In genomic region chr4:7721984-7722551, GRCh38 we compare ENCODE assay signal across 15 cellular contexts.
DNase-seq lines count a peak whose midpoint lies in the region; ATAC-seq, FAIRE-seq and TF ChIP-seq lines count a peak whose summit lies in the region.
"Had no signal": no experiment of that assay in that cellular context is flagged by ENCODE, and none has a peak within 500 bp of the region (broad histone marks: within the 10 kb centered on the region; RNA-seq: fewer than 3 reads in every experiment).

No MANE protein-coding gene starts in this region.

- peaks cover 4% of the 10 kb centered on the region for H3K4me1 Mint-ChIP-seq in activated naive CD4-positive, alpha-beta T cell treated with anti-CD3 and anti-CD28 coated beads for 36 hours (ENCODE audit: low read depth)
- peaks cover 17% of the 10 kb centered on the region for H3K4me1 Mint-ChIP-seq in neural progenitor cell
- H3K4me1 Mint-ChIP-seq in Caco-2 (ENCODE audit: low read depth, unreplicated experiment): no peaks in the 10 kb centered on the region

- no peak for FAIRE-seq in K562 (lab: Jason Lieb, UNC)

- H3K4me3 Mint-ChIP-seq in activated naive CD4-positive, alpha-beta T cell treated with anti-CD3 and anti-CD28 coated beads for 36 hours: no peak overlapping the region
- no peak overlapping the region for H3K4me3 Mint-ChIP-seq in neural progenitor cell
- H3K4me3 Mint-ChIP-seq in Caco-2 (ENCODE audit: unreplicated experiment): no peak overlapping the region
- H3K4me3 Mint-ChIP-seq: T-cell had no signal

- H3K4me3 ChIP-seq in K562 (no peak overlapping the region), neural progenitor cell (no peak overlapping the region), Caco-2 (ENCODE audit: low read depth, low read length) (no peak overlapping the region)
- H3K4me3 ChIP-seq: heart left ventricle had no signal

- no peaks in the 10 kb centered on the region for H3K79me2 ChIP-seq in K562 (ENCODE audit: control insufficient read depth, insufficient read depth, low read length)
- H3K79me2 ChIP-seq in neural progenitor cell (ENCODE audit: low read depth): no peaks in the 10 kb centered on the region

- WGBS in K562 (ENCODE audit: insufficient coverage, low coverage, missing lambda C conversion rate): 0% methylated on average over 11 of the region's 13 CpGs

- in situ Hi-C loops in KBM-7 (cut with MboI; ENCODE audit: low pct_unique_long_range_greater_than_20kb, low sequenced_read_pairs) (no loop called here), K562 (cut with MboI) (no loop called here)

- H3K27ac Mint-ChIP-seq in activated naive CD4-positive, alpha-beta T cell treated with anti-CD3 and anti-CD28 coated beads for 36 hours: no peak overlapping the region
- H3K27ac Mint-ChIP-seq in neural progenitor cell (no peak overlapping the region), Caco-2 (ENCODE audit: unreplicated experiment) (no peak overlapping the region)
- H3K27ac Mint-ChIP-seq: progenitor cell of endocrine pancreas, T-cell had no signal

- peak; percentile 10 to 44 (median 43); a peak in 3 of 6 replicates for TF ChIP-seq CTCF in K562 (IDR thresholded peaks at IDR 0.05 in 2 of 3, conservative IDR thresholded peaks at IDR 0.05 in 1 of 3; ENCODE audit: insufficient read depth in 2 of 3, low read depth in 1 of 3, low read length in 3 of 3)
- TF ChIP-seq CTCF in neural progenitor cell (IDR thresholded peaks at IDR 0.05): peak; percentile 30
- TF ChIP-seq CTCF in Caco-2 (IDR thresholded peaks at IDR 0.05; ENCODE audit: insufficient read depth in 1 of 2, low read depth in 1 of 2, low read length in 1 of 2, severe bottlenecking in 1 of 2, unreplicated experiment in 1 of 2): no peak

- intact Hi-C loops in activated naive CD4-positive, alpha-beta T cell treated with anti-CD3 and anti-CD28 coated beads for 36 hours (cut with micrococcal nuclease): loop anchor here (1.0 kb wide), 2 partner anchors 80 to 265 kb away; no protein-coding TSS in a partner anchor
- intact Hi-C loops in K562 (cut with micrococcal nuclease) (loop anchor here (5.0 kb wide), 1 partner anchor 80 kb away; no protein-coding TSS in a partner anchor), Caco-2 (cut with micrococcal nuclease; ENCODE audit: unreplicated experiment) (no loop called here)

- H3K36me3 Mint-ChIP-seq in activated naive CD4-positive, alpha-beta T cell treated with anti-CD3 and anti-CD28 coated beads for 36 hours (ENCODE audit: low read depth): no peaks in the 10 kb centered on the region
- H3K36me3 Mint-ChIP-seq in neural progenitor cell (no peaks in the 10 kb centered on the region), Caco-2 (ENCODE audit: insufficient read depth, unreplicated experiment) (peaks cover 6% of the 10 kb centered on the region)
- H3K36me3 Mint-ChIP-seq: T-cell had no signal

- H3K4me2 ChIP-seq in K562 (ENCODE audit: insufficient read depth, low read length) (no peak overlapping the region), neural progenitor cell (no peak overlapping the region)

- H3K27me3 ChIP-seq in K562 (ENCODE audit: control insufficient read depth in 2 of 2, insufficient read depth in 2 of 2, low read length in 2 of 2) (peaks cover 18 to 40% of the 10 kb centered on the region in 2 experiments), neural progenitor cell (peaks cover 42% of the 10 kb centered on the region), Caco-2 (replicated peaks; ENCODE audit: control insufficient read depth, insufficient read depth, low read length) (no peaks in the 10 kb centered on the region)

- no peak for TF ChIP-seq EP300 in K562 (IDR thresholded peaks at IDR 0.05; ENCODE audit: low read length)

- POLR2A ChIA-PET in K562 (lab: Yijun Ruan, JAX) (no interaction called here), Caco-2 (lab: Charles Lee) (no interaction called here)

- no peaks in the 10 kb centered on the region for H3F3A ChIP-seq in neural progenitor cell (ENCODE audit: low read depth)

- H2AFZ ChIP-seq in K562 (ENCODE audit: low read depth, low read length) (no peak overlapping the region), neural progenitor cell (replicated peaks) (no peak overlapping the region)

- no peak overlapping the region for H3K9ac ChIP-seq in K562 (ENCODE audit: insufficient read depth in 1 of 2, low read depth in 2 of 2, low read length in 2 of 2)
- no peak overlapping the region for H3K9ac ChIP-seq in neural progenitor cell

- CTCF ChIA-PET in activated naive CD4-positive, alpha-beta T cell treated with anti-CD3 and anti-CD28 coated beads for 36 hours (lab: Charles Lee): interaction anchor here (0.6 to 1.4 kb wide), 3 partner anchors 80 to 521 kb away, joined by 3 to 8 read pairs (median 3); no protein-coding TSS in a partner anchor
- CTCF ChIA-PET in K562 (lab: Yijun Ruan, JAX; ENCODE audit: low intra/inter-chr PET ratio): no interaction called here
- CTCF ChIA-PET in Caco-2 (lab: Charles Lee): no interaction called here

- no TSS peak for BruUV-seq in K562 (replicated peaks; lab: Mats Ljungman, UMichigan)
- BruUV-seq in Caco-2 (replicated peaks; lab: Mats Ljungman, UMichigan): no TSS peak

- peak; percentile 61; the same call in 2 of the 3 replicates for ATAC-seq in K562
- ATAC-seq: T-cell had no signal

- no peak for TF ChIP-seq RAD21 in K562 (CRISPR knock-in tag; conservative IDR thresholded peaks at IDR 0.05 in 1 of 2, IDR thresholded peaks at IDR 0.05 in 1 of 2)

- TF ChIP-seq POLR2A in K562 (conservative IDR thresholded peaks at IDR 0.05): no peak

- H4K20me1 ChIP-seq in K562 (replicated peaks; ENCODE audit: control insufficient read depth, insufficient read depth, low read length): peaks cover 7% of the 10 kb centered on the region; the same call in 1 of the 2 replicates
- H4K20me1 ChIP-seq in neural progenitor cell (ENCODE audit: low read depth): no peaks in the 10 kb centered on the region

- no peak overlapping the region for H3K27ac ChIP-seq in K562 (ENCODE audit: extremely low read depth, low read depth, low read length)
- no peak overlapping the region for H3K27ac ChIP-seq in neural progenitor cell
- H3K27ac ChIP-seq: heart left ventricle had no signal

- H3K9me3 ChIP-seq in K562 (replicated peaks; ENCODE audit: control insufficient read depth, insufficient read depth, low read depth, low read length) (no peaks in the 10 kb centered on the region), neural progenitor cell (ENCODE audit: low read depth) (no peaks in the 10 kb centered on the region), Caco-2 (no peaks in the 10 kb centered on the region)
- H3K9me3 ChIP-seq: heart left ventricle had no signal

- H3K36me3 ChIP-seq in K562 (ENCODE audit: control insufficient read depth, insufficient read depth, low read length): no peaks in the 10 kb centered on the region
- no peaks in the 10 kb centered on the region for H3K36me3 ChIP-seq in neural progenitor cell
- no peaks in the 10 kb centered on the region for H3K36me3 ChIP-seq in Caco-2 (ENCODE audit: control insufficient read depth, insufficient read depth, low read length)
- H3K36me3 ChIP-seq: heart left ventricle had no signal

- H3K9me1 ChIP-seq in K562 (ENCODE audit: control insufficient read depth, insufficient read depth, low read length): peaks cover 2% of the 10 kb centered on the region

- DNase-seq in activated naive CD4-positive, alpha-beta T cell treated with anti-CD3 and anti-CD28 coated beads for 36 hours: peak; percentile 33
- no peak for DNase-seq in activated naive CD4-positive, alpha-beta T cell treated with Interleukin-2 at 50 U/mL for 16 hours
- peak; percentile 4 for DNase-seq in KBM-7
- DNase-seq in K562 (ENCODE audit: extremely low read depth in 1 of 4, low spot score in 3 of 4): peak; percentile 22 to 50 (median 38)
- no peak for DNase-seq in neural progenitor cell (ENCODE audit: low spot score)
- DNase-seq in Caco-2: no peak
- DNase-seq in medulla oblongata (ENCODE audit: extremely low spot score): no peak
- DNase-seq in inferior parietal cortex (ENCODE audit: extremely low spot score): no peak
- DNase-seq: heart left ventricle; NCI-H1105 treated with DMSO at 0.1 percent for 48 hours; NCI-H748 treated with DMSO at 0.1 percent for 48 hours; stimulated activated CD4-positive, alpha-beta T cell treated with anti-CD3 and anti-CD28 coated beads, Interleukin-2, amount 100 ng/mL, for 48 hours; stimulated activated naive CD4-positive, alpha-beta T cell treated with Interleukin-2 at 50 U/mL for 16 hours; T-cell had no signal

- H3K9me3 Mint-ChIP-seq in activated naive CD4-positive, alpha-beta T cell treated with anti-CD3 and anti-CD28 coated beads for 36 hours: no peaks in the 10 kb centered on the region
- H3K9me3 Mint-ChIP-seq in neural progenitor cell: no peaks in the 10 kb centered on the region
- H3K9me3 Mint-ChIP-seq in Caco-2 (ENCODE audit: unreplicated experiment): peaks cover 14% of the 10 kb centered on the region

- H3K4me1 ChIP-seq in K562 (replicated peaks in 1 of 2; ENCODE audit: control insufficient read depth in 2 of 2, insufficient read depth in 2 of 2, low read length in 2 of 2) (peaks cover 0 to 13% of the 10 kb centered on the region in 2 experiments; a peak in 1 of 5 replicates), neural progenitor cell (peaks cover 10% of the 10 kb centered on the region), Caco-2 (peaks cover 7% of the 10 kb centered on the region; the same call in 1 of the 2 replicates)

- H3K27me3 Mint-ChIP-seq in activated naive CD4-positive, alpha-beta T cell treated with anti-CD3 and anti-CD28 coated beads for 36 hours (ENCODE audit: low read depth): no peaks in the 10 kb centered on the region
- H3K27me3 Mint-ChIP-seq in neural progenitor cell (ENCODE audit: insufficient read depth, low read depth): peaks cover 12% of the 10 kb centered on the region
- H3K27me3 Mint-ChIP-seq in Caco-2 (ENCODE audit: insufficient read depth, unreplicated experiment): no peaks in the 10 kb centered on the region

Comparison
In these comparisons a context has a peak if more than half of its experiments do, and no peak if none do; other contexts are left out.
1. DNase-seq: peak in activated naive CD4-positive, alpha-beta T cell treated with anti-CD3 and anti-CD28 coated beads for 36 hours (single experiment), KBM-7 (single experiment) and K562 (4 of 4); none in activated naive CD4-positive, alpha-beta T cell treated with Interleukin-2 at 50 U/mL for 16 hours (single experiment), neural progenitor cell (single experiment), Caco-2 (0 of 2), medulla oblongata (single experiment) and inferior parietal cortex (single experiment).
2. CTCF ChIP-seq: peak in K562 (3 of 3) and neural progenitor cell (single experiment); none in Caco-2 (0 of 2).